27 cellular contexts compared by ENCODE assay signal in the genomic region with DNA sequence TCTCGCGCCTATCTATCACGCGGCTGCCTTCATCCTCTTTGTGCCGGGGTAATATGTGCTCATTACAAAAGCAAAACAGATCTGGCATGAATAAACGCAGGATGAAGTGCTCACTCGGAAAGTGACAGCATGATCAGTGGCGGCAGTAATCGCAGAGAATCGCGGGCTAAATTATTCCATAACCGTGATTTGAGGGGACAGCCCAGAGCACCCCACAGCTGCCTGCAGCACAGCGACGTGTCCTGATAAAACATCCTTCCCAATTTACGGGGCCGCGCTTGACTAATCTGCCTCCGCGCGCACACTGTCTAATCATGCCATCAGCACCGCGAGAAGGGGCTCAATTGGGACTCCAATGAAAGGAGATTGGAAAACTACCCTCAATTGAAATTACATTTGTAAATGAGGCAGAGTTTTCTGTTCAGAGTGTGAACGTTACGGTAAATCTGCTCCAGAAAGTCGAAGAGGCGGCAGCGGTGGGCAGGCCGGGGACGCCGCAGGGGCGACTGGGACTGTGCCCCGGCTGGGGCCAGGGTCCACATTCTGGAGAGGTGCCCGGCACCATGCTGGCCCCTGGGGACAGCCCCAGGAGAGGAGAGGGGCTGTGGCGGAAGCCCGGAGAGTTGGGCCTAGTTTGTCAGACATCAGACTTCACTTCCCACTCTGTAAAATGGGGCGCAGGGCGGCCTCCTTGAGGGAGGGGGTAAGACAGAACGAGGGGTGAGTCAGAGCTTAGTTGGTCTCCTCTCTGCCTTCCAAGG.
DNase-seq lines count a peak whose midpoint lies in the region; ATAC-seq and TF ChIP-seq lines count a peak whose summit lies in the region.
"Had no signal": no experiment of that assay in that cellular context is flagged by ENCODE, and none has a peak within 500 bp of the region (broad histone marks: within the 10 kb centered on the region; RNA-seq: fewer than 3 reads in every experiment).

No MANE protein-coding gene starts in this region.

- H3K9me3 Mint-ChIP-seq in central memory CD8-positive, alpha-beta T cell = no peaks in the 10 kb centered on the region
- H3K9me3 Mint-ChIP-seq in nephron progenitor cell (no peaks in the 10 kb centered on the region), type B pancreatic cell (no peaks in the 10 kb centered on the region)
- H3K9me3 Mint-ChIP-seq: activated CD4-positive, alpha-beta T cell treated with anti-CD3 and anti-CD28 coated beads, Interleukin-2, amount 10 ng/mL, durations not matched to agents 24 days and 14 days had no signal

- H3K27me3 ChIP-seq in adrenal gland = no peaks in the 10 kb centered on the region

- 87 to 91% (median 89%) methylated on average over 37 to 38 of the region's 38 CpGs for WGBS in adrenal gland, 4 donors

- peaks cover 0 to 7% of the 10 kb centered on the region in 2 donors for H3K4me1 ChIP-seq in adrenal gland (replicated peaks in 1 of 2)

- H3K36me3 Mint-ChIP-seq in central memory CD8-positive, alpha-beta T cell (ENCODE audit: insufficient read depth) = peaks cover 4% of the 10 kb centered on the region
- H3K36me3 Mint-ChIP-seq in nephron progenitor cell (ENCODE audit: low read depth) = no peaks in the 10 kb centered on the region
- no peaks in the 10 kb centered on the region for H3K36me3 Mint-ChIP-seq in type B pancreatic cell

- H3K4me1 Mint-ChIP-seq in central memory CD8-positive, alpha-beta T cell = peaks cover 9% of the 10 kb centered on the region
- H3K4me1 Mint-ChIP-seq in nephron progenitor cell = peaks cover 43% of the 10 kb centered on the region
- peaks cover 7% of the 10 kb centered on the region for H3K4me1 Mint-ChIP-seq in type B pancreatic cell (ENCODE audit: unreplicated experiment)

- no peak for TF ChIP-seq POLR2A in adrenal gland (IDR thresholded peaks at IDR 0.05)

- no peak overlapping the region for H3K27ac Mint-ChIP-seq in central memory CD8-positive, alpha-beta T cell (ENCODE audit: low read depth)
- H3K27ac Mint-ChIP-seq in nephron progenitor cell (no peak overlapping the region), type B pancreatic cell (no peak overlapping the region)
- H3K27ac Mint-ChIP-seq: activated CD4-positive, alpha-beta T cell treated with anti-CD3 and anti-CD28 coated beads, Interleukin-2, amount 10 ng/mL, durations not matched to agents 24 days and 14 days had no signal

- intact Hi-C loops in adrenal gland (cut with DNase I) = no loop called here

- TF ChIP-seq CTCF in nephron progenitor cell (IDR thresholded peaks at IDR 0.05) (no peak), type B pancreatic cell (conservative IDR thresholded peaks at IDR 0.05) (no peak), adrenal gland (IDR thresholded peaks at IDR 0.05) (no peak)

- no peaks in the 10 kb centered on the region for H3K36me3 ChIP-seq in adrenal gland (replicated peaks in 1 of 2)
- H3K36me3 ChIP-seq: esophagus muscularis mucosa, HAP-1, sigmoid colon, tibial nerve had no signal

- no peak overlapping the region for H3K27ac ChIP-seq in adrenal gland
- H3K27ac ChIP-seq: C4-2B, esophagus muscularis mucosa, sigmoid colon, tibial nerve had no signal

- no peak for ATAC-seq in central memory CD8-positive, alpha-beta T cell (replicated peaks; ENCODE audit: extremely low read depth, poor library complexity, severe bottlenecking)

- H3K27me3 Mint-ChIP-seq in central memory CD8-positive, alpha-beta T cell = no peaks in the 10 kb centered on the region
- H3K27me3 Mint-ChIP-seq in nephron progenitor cell (ENCODE audit: low read depth, poor library complexity) = peaks cover 37% of the 10 kb centered on the region
- peaks cover 31% of the 10 kb centered on the region for H3K27me3 Mint-ChIP-seq in type B pancreatic cell
- H3K27me3 Mint-ChIP-seq: activated CD4-positive, alpha-beta T cell treated with anti-CD3 and anti-CD28 coated beads, Interleukin-2, amount 10 ng/mL, durations not matched to agents 24 days and 14 days had no signal

- H3K9me3 ChIP-seq in adrenal gland (replicated peaks in 1 of 3) = no peaks in the 10 kb centered on the region
- H3K9me3 ChIP-seq: esophagus muscularis mucosa, HAP-1, sigmoid colon, tibial nerve had no signal

- peak overlapping the region; percentile 10 for H3K4me3 Mint-ChIP-seq in central memory CD8-positive, alpha-beta T cell
- H3K4me3 Mint-ChIP-seq in nephron progenitor cell (peak overlapping the region; percentile 35), type B pancreatic cell (peak overlapping the region; percentile 21)
- H3K4me3 Mint-ChIP-seq: activated CD4-positive, alpha-beta T cell treated with anti-CD3 and anti-CD28 coated beads, Interleukin-2, amount 10 ng/mL, durations not matched to agents 24 days and 14 days had no signal

- H3K4me3 ChIP-seq in adrenal gland = no peak overlapping the region
- H3K4me3 ChIP-seq: esophagus muscularis mucosa, HAP-1, sigmoid colon, tibial nerve had no signal

- peak; percentile 43 for DNase-seq in NCI-H82 (lab: John Stamatoyannopoulos, UW)
- no peak for DNase-seq in NCI-H82 treated with DMSO at 0.1 percent for 48 hours (lab: John Stamatoyannopoulos, UW; ENCODE audit: unreplicated experiment)
- no peak for DNase-seq in central memory CD8-positive, alpha-beta T cell (ENCODE audit: low spot score in 2 of 2)
- no peak for DNase-seq in nephron progenitor cell
- DNase-seq in type B pancreatic cell (ENCODE audit: extremely low spot score, unreplicated experiment) = no peak
- no peak for DNase-seq in NCI-H1930 (lab: John Stamatoyannopoulos, UW)
- no peak for DNase-seq in OCI-M1 (lab: John Stamatoyannopoulos, UW)
- no peak for DNase-seq in adrenal gland
- DNase-seq: 8988T; activated CD4-positive, alpha-beta T cell treated with anti-CD3 and anti-CD28 coated beads, Interleukin-2, amount 10 ng/mL, durations not matched to agents 24 days and 14 days; activated effector memory CD4-positive, alpha-beta T cell treated with anti-CD3 and anti-CD28 coated beads, Interleukin-2, amount 50 U/mL, for 16 hours; DMS79; foreskin fibroblast; KG1; mammary epithelial cell; NCI-H1105; NCI-H187; NCI-H2171 treated with DMSO at 0.1 percent for 48 hours; NCI-H510A; NK-92 treated with Interleukin-12 subunit alpha and Interleukin-12 subunit beta, amount 100 ng/mL, for 24 hours; SIG-M5; stimulated activated CD4-positive, alpha-beta T cell treated with anti-CD3 and anti-CD28 coated beads, Interleukin-4, amount 100 ng/mL, for 4 hours had no signal
